In genomic region chr17:42428141-42428944, GRCh38 we compare ENCODE assay signal across 8 cellular contexts. TPM values are rescaled to one million over a fixed set of nuclear protein-coding genes. Genes with fewer than 3 reads are reported as not detected.
DNase-seq lines count a peak whose midpoint lies in the region; ATAC-seq and TF ChIP-seq lines count a peak whose summit lies in the region.

No MANE protein-coding gene starts in this region.

- H3K27ac Mint-ChIP-seq in activated naive CD4-positive, alpha-beta T cell treated with anti-CD3 and anti-CD28 coated beads, Interleukin-2, amount 50 U/mL, for 72 hours: no peak overlapping the region

- intact Hi-C loops in Right ventricle myocardium superior (cut with DNase I): loop anchor here (5.0 kb wide), 1 partner anchor 89 kb away; no protein-coding TSS in a partner anchor

- H3K36me3 Mint-ChIP-seq in activated naive CD4-positive, alpha-beta T cell treated with anti-CD3 and anti-CD28 coated beads, Interleukin-2, amount 50 U/mL, for 72 hours: no peaks in the 10 kb centered on the region

- TF ChIP-seq POLR2A in GM18505 (IDR thresholded peaks at IDR 0.05; ENCODE audit: borderline replicate concordance, extremely low read depth, insufficient read depth, insufficient read length): no peak

- peak; percentile 21 for TF ChIP-seq CTCF in GM12801 (IDR thresholded peaks at IDR 0.05; ENCODE audit: extremely low read depth, insufficient read length)

- DNase-seq in AG20443 (ENCODE audit: low spot score) (peak; percentile 79), NCI-H2227 (lab: John Stamatoyannopoulos, UW; ENCODE audit: unreplicated experiment) (peak; percentile 74), Right ventricle myocardium superior (no peak), pons (ENCODE audit: low spot score) (peak; percentile 93)
- DNase-seq in activated naive CD4-positive, alpha-beta T cell treated with anti-CD3 and anti-CD28 coated beads, Interleukin-2, amount 50 U/mL, for 72 hours (ENCODE audit: low spot score in 2 of 2): peak in 1 of 2 donors; percentile 31

- H3K9me3 Mint-ChIP-seq in activated naive CD4-positive, alpha-beta T cell treated with anti-CD3 and anti-CD28 coated beads, Interleukin-2, amount 50 U/mL, for 72 hours: no peaks in the 10 kb centered on the region

- ATAC-seq in activated naive CD4-positive, alpha-beta T cell treated with anti-CD3 and anti-CD28 coated beads, Interleukin-2, amount 50 U/mL, for 72 hours: peak; percentile 66 to 73
- ATAC-seq in Right ventricle myocardium superior (ENCODE audit: poor library complexity): peak; percentile 67
- ATAC-seq in HG02759 (IDR thresholded peaks at IDR 0.05; ENCODE audit: unreplicated experiment): no peak
- ATAC-seq in GM18505 (IDR thresholded peaks at IDR 0.05; ENCODE audit: unreplicated experiment): no peak

RNA-seq across cellular contexts. Expression of gene CAVIN1, which starts 5.3 kb away (rescaled TPM):
- total RNA-seq in activated naive CD4-positive, alpha-beta T cell treated with anti-CD3 and anti-CD28 coated beads, Interleukin-2, amount 50 U/mL, for 72 hours: 1 to 10 TPM in 1 of 2 donors, under 1 TPM in 1; 0.11 to 9.4 TPM
- total RNA-seq in Right ventricle myocardium superior: 200 TPM

RNA-seq across cellular contexts. Expression of gene ATP6V0A1, which starts 30.3 kb away (rescaled TPM):
- 10 to 100 TPM; 14.9 to 25.5 TPM for total RNA-seq in activated naive CD4-positive, alpha-beta T cell treated with anti-CD3 and anti-CD28 coated beads, Interleukin-2, amount 50 U/mL, for 72 hours
- 29.9 TPM for total RNA-seq in Right ventricle myocardium superior

RNA-seq across cellular contexts. Expression of gene STAT3, which starts 40.1 kb away (rescaled TPM):
- total RNA-seq in activated naive CD4-positive, alpha-beta T cell treated with anti-CD3 and anti-CD28 coated beads, Interleukin-2, amount 50 U/mL, for 72 hours: 100 to 1,000 TPM; 189 to 505 TPM
- total RNA-seq in Right ventricle myocardium superior: 127 TPM

Comparison
In these comparisons a context has a peak if more than half of its experiments do, and no peak if none do; other contexts are left out.
1. ATAC-seq: peak in activated naive CD4-positive, alpha-beta T cell treated with anti-CD3 and anti-CD28 coated beads, Interleukin-2, amount 50 U/mL, for 72 hours (2 of 2) and Right ventricle myocardium superior (single experiment); none in HG02759 (single experiment) and GM18505 (single experiment).
2. RNA of gene CAVIN1, which starts 5.3 kb away (total RNA-seq): 200 TPM in Right ventricle myocardium superior (single experiment); 0.11 to 9.4 TPM in activated naive CD4-positive, alpha-beta T cell treated with anti-CD3 and anti-CD28 coated beads, Interleukin-2, amount 50 U/mL, for 72 hours; every median in the first group is over 10 times any median in the second.